Comparison of ENCODE assay signal across 8 cellular contexts in the genomic region with DNA sequence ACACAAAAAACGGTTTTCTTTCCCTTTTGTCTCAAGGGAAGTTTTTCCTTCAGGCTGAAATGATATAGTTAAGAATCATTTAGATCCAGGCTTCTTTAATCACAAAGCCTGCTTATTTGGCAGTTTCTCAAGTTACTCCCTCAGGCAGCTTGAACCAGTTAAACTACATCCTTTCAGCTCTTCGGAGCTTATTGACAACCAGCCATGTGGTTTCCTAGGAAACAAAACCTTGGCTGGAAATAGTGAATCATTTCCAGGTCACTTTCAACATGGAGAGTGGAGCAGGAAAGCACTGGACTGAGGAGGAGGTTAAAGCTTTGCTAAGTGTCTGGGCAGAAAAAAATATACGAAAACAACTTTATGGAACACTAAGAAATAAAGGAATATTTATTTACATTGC. TPM values are rescaled to one million over a fixed set of nuclear protein-coding genes. Genes with fewer than 3 reads are reported as not detected.
DNase-seq lines count a peak whose midpoint lies in the region; ATAC-seq and TF ChIP-seq lines count a peak whose summit lies in the region.

No MANE protein-coding gene starts in this region.

- no peak overlapping the region for H3K4me3 Mint-ChIP-seq in activated CD4-positive, alpha-beta T cell treated with anti-CD3 and anti-CD28 coated beads, Interleukin-2, amount 10 ng/mL, durations not matched to agents 24 days and 14 days

- H3K27ac ChIP-seq in angular gyrus (ENCODE audit: low read depth, low read length) (peak overlapping the region; percentile 68), left ventricle myocardium inferior (replicated peaks) (peak overlapping the region; percentile 60)

- intact Hi-C loops in activated CD4-positive, alpha-beta T cell treated with anti-CD3 and anti-CD28 coated beads, Interleukin-2, amount 10 ng/mL, durations not matched to agents 24 days and 14 days (cut with micrococcal nuclease), result no loop called here
- intact Hi-C loops in left ventricle myocardium inferior (cut with micrococcal nuclease), result no loop called here

- peak overlapping the region; percentile 54 for H3K4me3 ChIP-seq in left ventricle myocardium inferior

- H3K27ac Mint-ChIP-seq in activated CD4-positive, alpha-beta T cell treated with anti-CD3 and anti-CD28 coated beads, Interleukin-2, amount 10 ng/mL, durations not matched to agents 24 days and 14 days, result peak overlapping the region; percentile 76

- peaks cover 14% of the 10 kb centered on the region for H3K4me1 Mint-ChIP-seq in activated CD4-positive, alpha-beta T cell treated with anti-CD3 and anti-CD28 coated beads, Interleukin-2, amount 10 ng/mL, durations not matched to agents 24 days and 14 days

- H3K9me3 ChIP-seq in left ventricle myocardium inferior (replicated peaks), result no peaks in the 10 kb centered on the region

- no peaks in the 10 kb centered on the region for H3K9me3 Mint-ChIP-seq in activated CD4-positive, alpha-beta T cell treated with anti-CD3 and anti-CD28 coated beads, Interleukin-2, amount 10 ng/mL, durations not matched to agents 24 days and 14 days

- ATAC-seq in HG02678 (IDR thresholded peaks at IDR 0.05; ENCODE audit: unreplicated experiment), result no peak
- ATAC-seq in GM21529 (IDR thresholded peaks at IDR 0.05; ENCODE audit: unreplicated experiment), result no peak

- no peaks in the 10 kb centered on the region for H3K36me3 ChIP-seq in left ventricle myocardium inferior

- TF ChIP-seq CTCF in left ventricle myocardium inferior (IDR thresholded peaks at IDR 0.05; ENCODE audit: borderline replicate concordance), result no peak

- H3K27me3 ChIP-seq in left ventricle myocardium inferior (ENCODE audit: low read depth), result no peaks in the 10 kb centered on the region

- peaks cover 23% of the 10 kb centered on the region for H3K4me1 ChIP-seq in left ventricle myocardium inferior

- no peaks in the 10 kb centered on the region for H3K27me3 Mint-ChIP-seq in activated CD4-positive, alpha-beta T cell treated with anti-CD3 and anti-CD28 coated beads, Interleukin-2, amount 10 ng/mL, durations not matched to agents 24 days and 14 days

- peaks cover 17% of the 10 kb centered on the region for H3K36me3 Mint-ChIP-seq in activated CD4-positive, alpha-beta T cell treated with anti-CD3 and anti-CD28 coated beads, Interleukin-2, amount 10 ng/mL, durations not matched to agents 24 days and 14 days (ENCODE audit: low read depth)

- DNase-seq in activated CD4-positive, alpha-beta T cell treated with anti-CD3 and anti-CD28 coated beads, Interleukin-2, amount 10 ng/mL, durations not matched to agents 24 days and 14 days, result peak; percentile 67
- DNase-seq in activated CD4-positive, alpha-beta T cell treated with anti-CD3 and anti-CD28 coated beads, Interleukin-2, amount 50 U/mL, for 4 hours, result no peak
- peak; percentile 28 for DNase-seq in NCI-H2171 (lab: John Stamatoyannopoulos, UW)
- no peak for DNase-seq in left ventricle myocardium inferior
- peak; percentile 100 for DNase-seq in renal cortical epithelial cell (ENCODE audit: low read depth)

RNA-seq across cellular contexts. Expression of a gene that starts 23.0 kb away (rescaled TPM):
- total RNA-seq in activated CD4-positive, alpha-beta T cell treated with anti-CD3 and anti-CD28 coated beads, Interleukin-2, amount 10 ng/mL, durations not matched to agents 24 days and 14 days, result 10.5 and 11.8 TPM in 2 replicates
- 6.9 TPM for total RNA-seq in left ventricle myocardium inferior
- total RNA-seq in renal cortical epithelial cell, result 14.8 and 24.1 TPM in 2 replicates

RNA-seq across cellular contexts. Expression of a gene that starts 25.2 kb away (rescaled TPM):
- total RNA-seq in activated CD4-positive, alpha-beta T cell treated with anti-CD3 and anti-CD28 coated beads, Interleukin-2, amount 10 ng/mL, durations not matched to agents 24 days and 14 days, result 60.8 and 63.6 TPM in 2 replicates
- total RNA-seq in left ventricle myocardium inferior (3.4 TPM), renal cortical epithelial cell (36.5 and 39.2 TPM in 2 replicates)

RNA-seq across cellular contexts. Expression of a gene that starts 25.8 kb away (rescaled TPM):
- 365 and 383 TPM in 2 replicates for total RNA-seq in activated CD4-positive, alpha-beta T cell treated with anti-CD3 and anti-CD28 coated beads, Interleukin-2, amount 10 ng/mL, durations not matched to agents 24 days and 14 days
- total RNA-seq in left ventricle myocardium inferior (26.6 TPM), renal cortical epithelial cell (62.7 and 137 TPM in 2 replicates)

RNA-seq across cellular contexts. Expression of a gene that starts 57.2 kb away (rescaled TPM):
- 202 and 209 TPM in 2 replicates for total RNA-seq in activated CD4-positive, alpha-beta T cell treated with anti-CD3 and anti-CD28 coated beads, Interleukin-2, amount 10 ng/mL, durations not matched to agents 24 days and 14 days
- total RNA-seq in left ventricle myocardium inferior (32.6 TPM), renal cortical epithelial cell (69.8 and 125 TPM in 2 replicates)

Comparison
In these comparisons a context has a peak if more than half of its experiments do, and no peak if none do; other contexts are left out.
1. DNase-seq: peak in activated CD4-positive, alpha-beta T cell treated with anti-CD3 and anti-CD28 coated beads, Interleukin-2, amount 10 ng/mL, durations not matched to agents 24 days and 14 days (single experiment), NCI-H2171 (single experiment) and renal cortical epithelial cell (single experiment); none in activated CD4-positive, alpha-beta T cell treated with anti-CD3 and anti-CD28 coated beads, Interleukin-2, amount 50 U/mL, for 4 hours (0 of 2) and left ventricle myocardium inferior (single experiment).